In the genomic region with DNA sequence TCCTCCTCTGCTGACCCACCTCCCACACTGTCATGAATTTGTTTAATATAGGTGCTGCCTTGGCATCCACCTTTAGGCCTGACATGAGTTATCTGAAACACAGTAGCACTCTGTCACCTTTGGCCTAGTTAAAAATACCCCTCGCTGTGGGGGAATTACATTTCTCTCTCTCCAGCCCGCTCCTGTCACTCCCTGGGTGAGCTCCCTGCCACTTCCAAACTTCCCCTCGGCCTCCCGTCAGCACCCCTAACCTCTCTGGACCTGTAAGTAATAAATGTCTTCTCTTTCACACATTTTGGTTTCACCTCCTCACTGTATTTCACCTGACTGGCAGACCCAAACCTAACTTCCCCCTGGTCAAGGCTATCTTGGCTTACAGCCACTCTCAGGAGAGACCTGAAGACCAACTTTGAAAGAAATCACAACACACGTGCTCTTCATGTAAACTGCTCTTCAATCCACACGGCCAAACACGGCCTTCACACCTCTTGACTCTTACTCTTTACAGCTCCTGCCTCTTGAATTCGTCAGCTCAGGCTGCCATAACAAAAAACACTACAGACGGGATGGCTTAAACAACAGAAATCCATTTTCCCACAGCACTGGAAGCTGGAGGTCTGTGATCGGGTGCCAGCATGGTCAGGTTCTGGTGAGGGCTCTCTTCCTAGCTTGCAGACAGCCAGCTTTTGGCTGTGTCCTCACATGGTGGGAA, we compare ENCODE assay signal across 1 cellular context.
TF ChIP-seq lines count a peak whose summit lies in the region.

No MANE protein-coding gene starts in this region.

TF ChIP-seq in GM12878, 131 proteins besides CTCF, POLR2A, EP300 and RAD21:
- peak in 1 of 2 experiments; percentile 34; a peak in 2 of 4 replicates for TF ChIP-seq BHLHE40 (IDR thresholded peaks at IDR 0.05; ENCODE audit: borderline replicate concordance in 1 of 2, low read depth in 2 of 2, low read length in 1 of 2)
- TF ChIP-seq KDM1A (IDR thresholded peaks at IDR 0.05; ENCODE audit: borderline replicate concordance) = no peak
- TF ChIP-seq IKZF1 (conservative IDR thresholded peaks at IDR 0.05) = peak; percentile 68
- no peak for TF ChIP-seq ZNF24 (IDR thresholded peaks at IDR 0.05)
- TF ChIP-seq, protein P1, sequence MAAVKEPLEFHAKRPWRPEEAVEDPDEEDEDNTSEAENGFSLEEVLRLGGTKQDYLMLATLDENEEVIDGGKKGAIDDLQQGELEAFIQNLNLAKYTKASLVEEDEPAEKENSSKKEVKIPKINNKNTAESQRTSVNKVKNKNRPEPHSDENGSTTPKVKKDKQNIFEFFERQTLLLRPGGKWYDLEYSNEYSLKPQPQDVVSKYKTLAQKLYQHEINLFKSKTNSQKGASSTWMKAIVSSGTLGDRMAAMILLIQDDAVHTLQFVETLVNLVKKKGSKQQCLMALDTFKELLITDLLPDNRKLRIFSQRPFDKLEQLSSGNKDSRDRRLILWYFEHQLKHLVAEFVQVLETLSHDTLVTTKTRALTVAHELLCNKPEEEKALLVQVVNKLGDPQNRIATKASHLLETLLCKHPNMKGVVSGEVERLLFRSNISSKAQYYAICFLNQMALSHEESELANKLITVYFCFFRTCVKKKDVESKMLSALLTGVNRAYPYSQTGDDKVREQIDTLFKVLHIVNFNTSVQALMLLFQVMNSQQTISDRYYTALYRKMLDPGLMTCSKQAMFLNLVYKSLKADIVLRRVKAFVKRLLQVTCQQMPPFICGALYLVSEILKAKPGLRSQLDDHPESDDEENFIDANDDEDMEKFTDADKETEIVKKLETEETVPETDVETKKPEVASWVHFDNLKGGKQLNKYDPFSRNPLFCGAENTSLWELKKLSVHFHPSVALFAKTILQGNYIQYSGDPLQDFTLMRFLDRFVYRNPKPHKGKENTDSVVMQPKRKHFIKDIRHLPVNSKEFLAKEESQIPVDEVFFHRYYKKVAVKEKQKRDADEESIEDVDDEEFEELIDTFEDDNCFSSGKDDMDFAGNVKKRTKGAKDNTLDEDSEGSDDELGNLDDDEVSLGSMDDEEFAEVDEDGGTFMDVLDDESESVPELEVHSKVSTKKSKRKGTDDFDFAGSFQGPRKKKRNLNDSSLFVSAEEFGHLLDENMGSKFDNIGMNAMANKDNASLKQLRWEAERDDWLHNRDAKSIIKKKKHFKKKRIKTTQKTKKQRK (IDR thresholded peaks at IDR 0.05; ENCODE audit: low read depth, low read length) = no peak
- no peak for TF ChIP-seq CHD2 (IDR thresholded peaks at IDR 0.05; ENCODE audit: borderline replicate concordance, low read depth, low read length)
- TF ChIP-seq, protein P2, sequence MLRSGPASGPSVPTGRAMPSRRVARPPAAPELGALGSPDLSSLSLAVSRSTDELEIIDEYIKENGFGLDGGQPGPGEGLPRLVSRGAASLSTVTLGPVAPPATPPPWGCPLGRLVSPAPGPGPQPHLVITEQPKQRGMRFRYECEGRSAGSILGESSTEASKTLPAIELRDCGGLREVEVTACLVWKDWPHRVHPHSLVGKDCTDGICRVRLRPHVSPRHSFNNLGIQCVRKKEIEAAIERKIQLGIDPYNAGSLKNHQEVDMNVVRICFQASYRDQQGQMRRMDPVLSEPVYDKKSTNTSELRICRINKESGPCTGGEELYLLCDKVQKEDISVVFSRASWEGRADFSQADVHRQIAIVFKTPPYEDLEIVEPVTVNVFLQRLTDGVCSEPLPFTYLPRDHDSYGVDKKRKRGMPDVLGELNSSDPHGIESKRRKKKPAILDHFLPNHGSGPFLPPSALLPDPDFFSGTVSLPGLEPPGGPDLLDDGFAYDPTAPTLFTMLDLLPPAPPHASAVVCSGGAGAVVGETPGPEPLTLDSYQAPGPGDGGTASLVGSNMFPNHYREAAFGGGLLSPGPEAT (IDR thresholded peaks at IDR 0.05; ENCODE audit: low read depth) = peak; percentile 39; the same call in 1 of the 2 replicates
- no peak for TF ChIP-seq NBN (IDR thresholded peaks at IDR 0.05)
- no peak for TF ChIP-seq PAX8 (IDR thresholded peaks at IDR 0.05)
- 0 out of 2 replicates have a peak, but pooled peaks have one; percentile 46 for TF ChIP-seq NR2F1 (conservative IDR thresholded peaks at IDR 0.05)
- TF ChIP-seq SIN3A (IDR thresholded peaks at IDR 0.05; ENCODE audit: low read depth, low read length) = no peak
- TF ChIP-seq CREB1 (IDR thresholded peaks at IDR 0.05; ENCODE audit: low read depth) = no peak
- no peak for TF ChIP-seq SREBF2 (IDR thresholded peaks at IDR 0.05; ENCODE audit: low read length)
- peak; percentile 39 to 54; a peak in 1 of 4 replicates for TF ChIP-seq IKZF2 (IDR thresholded peaks at IDR 0.05)
- no peak for TF ChIP-seq FOXK2 (IDR thresholded peaks at IDR 0.05)
- no peak for TF ChIP-seq ZNF384 (IDR thresholded peaks at IDR 0.05; ENCODE audit: borderline replicate concordance, low read depth, low read length)
- TF ChIP-seq, protein P3, sequence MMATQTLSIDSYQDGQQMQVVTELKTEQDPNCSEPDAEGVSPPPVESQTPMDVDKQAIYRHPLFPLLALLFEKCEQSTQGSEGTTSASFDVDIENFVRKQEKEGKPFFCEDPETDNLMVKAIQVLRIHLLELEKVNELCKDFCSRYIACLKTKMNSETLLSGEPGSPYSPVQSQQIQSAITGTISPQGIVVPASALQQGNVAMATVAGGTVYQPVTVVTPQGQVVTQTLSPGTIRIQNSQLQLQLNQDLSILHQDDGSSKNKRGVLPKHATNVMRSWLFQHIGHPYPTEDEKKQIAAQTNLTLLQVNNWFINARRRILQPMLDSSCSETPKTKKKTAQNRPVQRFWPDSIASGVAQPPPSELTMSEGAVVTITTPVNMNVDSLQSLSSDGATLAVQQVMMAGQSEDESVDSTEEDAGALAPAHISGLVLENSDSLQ (IDR thresholded peaks at IDR 0.05) = peak; percentile 40; the same call in 1 of the 2 replicates
- TF ChIP-seq NFYA (IDR thresholded peaks at IDR 0.05; ENCODE audit: borderline replicate concordance, low read depth, low read length) = no peak
- TF ChIP-seq, protein P4, sequence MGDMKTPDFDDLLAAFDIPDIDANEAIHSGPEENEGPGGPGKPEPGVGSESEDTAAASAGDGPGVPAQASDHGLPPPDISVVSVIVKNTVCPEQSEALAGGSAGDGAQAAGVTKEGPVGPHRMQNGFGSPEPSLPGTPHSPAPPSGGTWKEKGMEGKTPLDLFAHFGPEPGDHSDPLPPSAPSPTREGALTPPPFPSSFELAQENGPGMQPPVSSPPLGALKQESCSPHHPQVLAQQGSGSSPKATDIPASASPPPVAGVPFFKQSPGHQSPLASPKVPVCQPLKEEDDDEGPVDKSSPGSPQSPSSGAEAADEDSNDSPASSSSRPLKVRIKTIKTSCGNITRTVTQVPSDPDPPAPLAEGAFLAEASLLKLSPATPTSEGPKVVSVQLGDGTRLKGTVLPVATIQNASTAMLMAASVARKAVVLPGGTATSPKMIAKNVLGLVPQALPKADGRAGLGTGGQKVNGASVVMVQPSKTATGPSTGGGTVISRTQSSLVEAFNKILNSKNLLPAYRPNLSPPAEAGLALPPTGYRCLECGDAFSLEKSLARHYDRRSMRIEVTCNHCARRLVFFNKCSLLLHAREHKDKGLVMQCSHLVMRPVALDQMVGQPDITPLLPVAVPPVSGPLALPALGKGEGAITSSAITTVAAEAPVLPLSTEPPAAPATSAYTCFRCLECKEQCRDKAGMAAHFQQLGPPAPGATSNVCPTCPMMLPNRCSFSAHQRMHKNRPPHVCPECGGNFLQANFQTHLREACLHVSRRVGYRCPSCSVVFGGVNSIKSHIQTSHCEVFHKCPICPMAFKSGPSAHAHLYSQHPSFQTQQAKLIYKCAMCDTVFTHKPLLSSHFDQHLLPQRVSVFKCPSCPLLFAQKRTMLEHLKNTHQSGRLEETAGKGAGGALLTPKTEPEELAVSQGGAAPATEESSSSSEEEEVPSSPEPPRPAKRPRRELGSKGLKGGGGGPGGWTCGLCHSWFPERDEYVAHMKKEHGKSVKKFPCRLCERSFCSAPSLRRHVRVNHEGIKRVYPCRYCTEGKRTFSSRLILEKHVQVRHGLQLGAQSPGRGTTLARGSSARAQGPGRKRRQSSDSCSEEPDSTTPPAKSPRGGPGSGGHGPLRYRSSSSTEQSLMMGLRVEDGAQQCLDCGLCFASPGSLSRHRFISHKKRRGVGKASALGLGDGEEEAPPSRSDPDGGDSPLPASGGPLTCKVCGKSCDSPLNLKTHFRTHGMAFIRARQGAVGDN (IDR thresholded peaks at IDR 0.05) = peak; percentile 49
- no peak for TF ChIP-seq SIX5 (IDR thresholded peaks at IDR 0.05; ENCODE audit: low read depth, low read length, severe bottlenecking)
TF ChIP-seq in GM12878: peak in this region for 7.
